ENCODE assay signal across 8 cellular contexts in the genomic region with DNA sequence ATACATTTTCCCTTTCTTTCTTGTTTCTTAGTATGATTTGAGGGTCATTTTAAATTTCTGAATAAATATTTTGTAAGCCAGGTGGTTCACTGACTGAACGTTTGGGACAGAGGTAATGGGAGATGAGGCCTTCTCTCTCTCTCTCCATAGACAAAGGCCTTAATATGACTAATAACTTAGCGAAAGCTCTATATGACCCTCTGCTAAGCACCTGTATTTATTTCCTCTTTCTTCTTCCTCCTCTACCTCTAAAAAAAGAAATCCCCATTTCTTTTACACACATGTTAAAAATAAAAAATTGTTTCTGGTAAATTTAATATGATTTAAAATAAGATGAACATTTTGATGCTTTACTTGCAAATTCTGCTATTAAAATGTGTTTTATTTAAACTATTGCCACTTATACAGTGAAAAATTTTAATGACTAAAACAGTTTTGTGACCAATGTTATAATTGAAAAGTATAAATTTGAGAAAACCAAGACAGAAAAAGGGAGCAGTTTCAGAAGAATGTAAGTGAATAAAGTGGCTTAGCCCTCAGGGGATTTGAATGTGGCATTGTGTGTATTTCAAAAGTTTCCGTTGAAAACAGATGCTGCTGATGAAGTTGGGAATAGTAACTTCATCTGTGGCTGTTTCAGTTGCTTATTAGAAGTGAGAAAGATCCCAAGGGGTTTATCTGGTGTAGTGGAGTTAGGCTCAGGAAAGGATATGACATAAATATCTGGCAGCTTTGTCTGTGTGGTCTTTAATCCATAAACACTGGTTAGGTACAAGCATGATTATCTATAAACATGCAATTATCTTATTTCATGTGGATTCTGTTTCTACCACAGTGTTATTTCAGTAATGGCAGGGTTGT.
A peak's percentile ranks its signal among the peaks of the same experiment; 100 is the strongest.
DNase-seq lines count a peak whose midpoint lies in the region; ATAC-seq, FAIRE-seq and TF ChIP-seq lines count a peak whose summit lies in the region.

No MANE protein-coding gene starts in this region.

- H3K4me3 ChIP-seq in gastrocnemius medialis = no peak overlapping the region

- intact Hi-C loops in gastrocnemius medialis (cut with DNase I; ENCODE audit: low total_unique reads) = no loop called here

- no peaks in the 10 kb centered on the region for H3K36me3 ChIP-seq in gastrocnemius medialis

- no peak for DNase-seq in GM12892 (ENCODE audit: insufficient read length)
- peak; percentile 93 for DNase-seq in LHCN-M2 (ENCODE audit: low read depth)
- DNase-seq in fibroblast of the conjunctiva (ENCODE audit: low read depth) = peak; percentile 49
- no peak for DNase-seq in gastrocnemius medialis
- no peak for DNase-seq in activated CD8-positive, alpha-beta memory T cell treated with anti-CD3 and anti-CD28 coated beads for 24 hours
- DNase-seq in NCI-H446 treated with DMSO at 0.1 percent for 48 hours (lab: John Stamatoyannopoulos, UW) = no peak
- DNase-seq in NCI-H1436 treated with DMSO at 0.1 percent for 48 hours (lab: John Stamatoyannopoulos, UW) = no peak

- FAIRE-seq in GM12892 (lab: Jason Lieb, UNC) = peak; percentile 69

- no peaks in the 10 kb centered on the region for H3K27me3 ChIP-seq in gastrocnemius medialis

- in situ Hi-C loops in gastrocnemius medialis (cut with MboI; ENCODE audit: low sequenced_read_pairs in 4 of 4) = loop anchor here in 1 of 4 donors (10.0 kb wide), 1 partner anchor 59 kb away; no protein-coding TSS in a partner anchor

- TF ChIP-seq POLR2A in GM12892 (IDR thresholded peaks at IDR 0.05; ENCODE audit: low read depth, low read length) (no peak), gastrocnemius medialis (IDR thresholded peaks at IDR 0.05) (no peak)

- H3K27ac ChIP-seq in gastrocnemius medialis = no peak overlapping the region

- TF ChIP-seq CTCF in gastrocnemius medialis (IDR thresholded peaks at IDR 0.05 in 4 of 5, conservative IDR thresholded peaks at IDR 0.05 in 1 of 5) = no peak

- ATAC-seq in GM21529 (IDR thresholded peaks at IDR 0.05; ENCODE audit: unreplicated experiment) (peak; percentile 68), gastrocnemius medialis (no peak)

- no peaks in the 10 kb centered on the region for H3K9me3 ChIP-seq in gastrocnemius medialis

- H3K4me1 ChIP-seq in gastrocnemius medialis = peaks cover 6 to 14% of the 10 kb centered on the region in 2 donors

Comparison
In these comparisons a context has a peak if more than half of its experiments do, and no peak if none do; other contexts are left out.
1. DNase-seq: peak in LHCN-M2 (single experiment) and fibroblast of the conjunctiva (single experiment); none in GM12892 (single experiment), gastrocnemius medialis (0 of 2), activated CD8-positive, alpha-beta memory T cell treated with anti-CD3 and anti-CD28 coated beads for 24 hours (single experiment), NCI-H446 treated with DMSO at 0.1 percent for 48 hours (single experiment) and NCI-H1436 treated with DMSO at 0.1 percent for 48 hours (single experiment).